16 cellular contexts compared by ENCODE assay signal in the genomic region with DNA sequence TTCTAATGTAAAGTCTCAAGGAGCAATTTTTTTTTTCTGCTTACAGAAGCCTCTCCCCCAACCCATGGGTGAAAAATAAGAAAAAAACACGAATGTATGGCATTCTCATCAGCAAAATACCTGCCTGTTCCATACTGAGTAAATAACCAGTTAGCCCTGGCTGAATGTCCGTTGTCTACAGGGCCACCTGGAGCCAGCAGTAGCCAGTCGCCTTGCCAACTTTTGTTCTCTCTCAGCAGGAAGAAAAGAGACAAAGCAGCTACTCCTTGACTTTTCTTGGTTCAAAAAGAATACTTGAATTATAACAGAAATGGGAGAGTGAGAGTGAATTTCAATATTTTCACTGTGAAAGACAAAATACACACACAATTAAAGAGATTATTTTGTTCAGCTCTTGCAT.
DNase-seq lines count a peak whose midpoint lies in the region; FAIRE-seq and TF ChIP-seq lines count a peak whose summit lies in the region.
"Had no signal": no experiment of that assay in that cellular context is flagged by ENCODE, and none has a peak within 500 bp of the region (broad histone marks: within the 10 kb centered on the region; RNA-seq: fewer than 3 reads in every experiment).

No MANE protein-coding gene starts in this region.

- H3K79me2 ChIP-seq in H9 (ENCODE audit: insufficient read depth, low read length) (no peaks in the 10 kb centered on the region), H1 (ENCODE audit: control insufficient read depth in 1 of 2, insufficient read depth in 2 of 2, low read length in 2 of 2) (no peaks in the 10 kb centered on the region)

- H3K27me3 Mint-ChIP-seq in H9 (ENCODE audit: low read depth) (no peaks in the 10 kb centered on the region), neural crest cell (ENCODE audit: low read depth) (peaks cover 6% of the 10 kb centered on the region)

- H3K27me3 ChIP-seq in H9 (ENCODE audit: insufficient read depth, low read length) (no peaks in the 10 kb centered on the region), H1 (replicated peaks in 1 of 4; ENCODE audit: control insufficient read depth in 3 of 4, extremely low read depth in 1 of 4, insufficient read depth in 3 of 4, low read length in 3 of 4) (no peaks in the 10 kb centered on the region)
- H3K27me3 ChIP-seq: SJSA1 had no signal

- no peak overlapping the region for H2BK12ac ChIP-seq in H9 (ENCODE audit: insufficient read length, low read depth, low read length)
- H2BK12ac ChIP-seq in H1 (ENCODE audit: low read depth, low read length) = no peak overlapping the region

- DNase-seq in H9 (peak; percentile 66), LNCaP clone FGC (ENCODE audit: low read depth) (peak; percentile 1), H1 (ENCODE audit: low read depth in 1 of 2, low spot score in 2 of 2) (peak in 1 of 2 experiments; percentile 29), neural crest cell (ENCODE audit: low read depth, low spot score) (no peak), dedifferentiated amniotic fluid mesenchymal stem cell (ENCODE audit: extremely low spot score) (no peak), C1 segment of cervical spinal cord (lab: John Stamatoyannopoulos, UW) (no peak)
- DNase-seq in stimulated activated CD4-positive, alpha-beta T cell treated with anti-CD3 and anti-CD28 coated beads, Interleukin-2, amount 100 ng/mL, for 48 hours = no peak
- DNase-seq: Calu3; CD4-positive, alpha-beta T cell; DMS53; IMR-90; NCI-H2081; NCI-H345; NCI-H526 treated with DMSO at 0.1 percent for 48 hours; T-helper 2 cell had no signal

- H3K18ac ChIP-seq in H9 (ENCODE audit: insufficient read length, low read depth, low read length) = no peak overlapping the region
- H3K18ac ChIP-seq in H1 (ENCODE audit: extremely low read depth, low read length) = no peak overlapping the region

- no peak overlapping the region for H2BK20ac ChIP-seq in H9 (ENCODE audit: low read depth, low read length, poor library complexity, severe bottlenecking)
- H2BK20ac ChIP-seq in H1 (ENCODE audit: low read length) = no peak overlapping the region

- H4K8ac ChIP-seq in H9 (replicated peaks; ENCODE audit: insufficient read length, low read depth, low read length) = no peak overlapping the region
- H4K8ac ChIP-seq in H1 (ENCODE audit: extremely low read depth, insufficient read depth, low read length) = no peak overlapping the region

- no peak overlapping the region for H3K4me3 ChIP-seq in LNCaP clone FGC (ENCODE audit: low read depth, low read length)
- H3K4me3 ChIP-seq in H1 (ENCODE audit: extremely low read depth in 1 of 4, insufficient read depth in 2 of 4, low read depth in 3 of 4, low read length in 4 of 4) = peak overlapping the region in 1 of 4 experiments; percentile 1; a peak in 1 of 8 replicates
- H3K4me3 ChIP-seq: SJSA1 had no signal

- TF ChIP-seq RAD21 in H1 (IDR thresholded peaks at IDR 0.05 in 1 of 2, conservative IDR thresholded peaks at IDR 0.05 in 1 of 2; ENCODE audit: low read depth in 2 of 2, low read length in 2 of 2) = no peak

- H3K9me3 Mint-ChIP-seq in H9 = no peaks in the 10 kb centered on the region
- H3K9me3 Mint-ChIP-seq in neural crest cell = no peaks in the 10 kb centered on the region
- H3K9me3 Mint-ChIP-seq: CD4-positive, alpha-beta T cell had no signal

- H4K91ac ChIP-seq in H9 (ENCODE audit: insufficient read length, low read depth, low read length) (no peak overlapping the region), H1 (replicated peaks; ENCODE audit: insufficient read length, low read length) (no peak overlapping the region)

- no peak overlapping the region for H3K23ac ChIP-seq in H9 (ENCODE audit: insufficient read length, low read depth, low read length)
- no peak overlapping the region for H3K23ac ChIP-seq in H1 (ENCODE audit: insufficient read length)

- H4K20me1 ChIP-seq in H9 (ENCODE audit: control insufficient read depth, insufficient read depth, insufficient read length) (no peaks in the 10 kb centered on the region), H1 (replicated peaks in 1 of 2; ENCODE audit: control insufficient read depth in 1 of 2, insufficient read depth in 2 of 2, low read length in 2 of 2) (no peaks in the 10 kb centered on the region)

- H3K4me2 ChIP-seq in H9 (ENCODE audit: insufficient read depth, insufficient read length, low read length) (no peak overlapping the region), H1 (ENCODE audit: insufficient read depth in 1 of 2, low read depth in 2 of 2, low read length in 2 of 2) (peak overlapping the region; percentile 17 to 40; a peak in 2 of 4 replicates)

- no peak overlapping the region for H3K56ac ChIP-seq in H9 (ENCODE audit: insufficient read length, low read depth, low read length)
- no peak overlapping the region for H3K56ac ChIP-seq in H1 (replicated peaks; ENCODE audit: insufficient read length, low read depth, low read length)

- H3K9me3 ChIP-seq in H9 (ENCODE audit: control insufficient read depth, low read depth, low read length) = no peaks in the 10 kb centered on the region
- no peaks in the 10 kb centered on the region for H3K9me3 ChIP-seq in H1 (ENCODE audit: insufficient read depth in 2 of 2, low read depth in 1 of 2, low read length in 1 of 2)
- H3K9me3 ChIP-seq: SJSA1 had no signal

- TF ChIP-seq CTCF in H9 (conservative IDR thresholded peaks at IDR 0.05) (no peak), LNCaP clone FGC (IDR thresholded peaks at IDR 0.05; ENCODE audit: control insufficient read depth, extremely low read depth, insufficient read depth) (no peak), H1 (IDR thresholded peaks at IDR 0.05; ENCODE audit: control extremely low read depth in 1 of 3, insufficient read depth in 1 of 3, low read depth in 1 of 3, low read length in 3 of 3) (no peak), neural crest cell (conservative IDR thresholded peaks at IDR 0.05) (no peak)

- H3K27ac Mint-ChIP-seq in H9 (peak overlapping the region; percentile 84 to 94 (median 89); a peak in 6 of 7 replicates), neural crest cell (ENCODE audit: unreplicated experiment) (peak overlapping the region; percentile 23)
- H3K27ac Mint-ChIP-seq: CD4-positive, alpha-beta T cell had no signal

- H4K5ac ChIP-seq in H9 (ENCODE audit: insufficient read length, low read depth, low read length) (no peak overlapping the region), H1 (ENCODE audit: insufficient read length, low read depth, low read length) (no peak overlapping the region)

- H2BK5ac ChIP-seq in H9 (ENCODE audit: insufficient read length, low read length) = no peak overlapping the region
- H2BK5ac ChIP-seq in H1 (ENCODE audit: low read depth, low read length) = peak overlapping the region; percentile 12; the same call in 1 of the 2 replicates

- POLR2A ChIA-PET in H1 (lab: Charles Lee; ENCODE audit: partially characterized antibody) = no interaction called here

- CTCF ChIA-PET in H1 (lab: Charles Lee; ENCODE audit: partially characterized antibody) = interaction anchor here (1.2 kb wide), 1 partner anchor 14 kb away, joined by 3 read pairs; no protein-coding TSS in a partner anchor

- H2AFZ ChIP-seq in H9 (ENCODE audit: low read length) = no peak overlapping the region
- no peak overlapping the region for H2AFZ ChIP-seq in H1 (ENCODE audit: low read length)

- H3K4me3 Mint-ChIP-seq in H9 = peak overlapping the region in 1 of 2 experiments; percentile 0; a peak in 1 of 5 replicates
- no peak overlapping the region for H3K4me3 Mint-ChIP-seq in neural crest cell
- H3K4me3 Mint-ChIP-seq: CD4-positive, alpha-beta T cell had no signal

- no peak overlapping the region for H2BK15ac ChIP-seq in H9 (ENCODE audit: low read depth, low read length)
- no peak overlapping the region for H2BK15ac ChIP-seq in H1 (ENCODE audit: low read length)

- no peaks in the 10 kb centered on the region for H3K36me3 ChIP-seq in H1 (ENCODE audit: control insufficient read depth in 2 of 4, insufficient read depth in 4 of 4, low read length in 3 of 4)
- H3K36me3 ChIP-seq: SJSA1 had no signal

- H3K36me3 Mint-ChIP-seq in H9 (ENCODE audit: insufficient read depth in 1 of 3, low read depth in 3 of 3) (no peaks in the 10 kb centered on the region), neural crest cell (ENCODE audit: low read depth) (no peaks in the 10 kb centered on the region)

- no peak overlapping the region for H3T11ph ChIP-seq in H9 (ENCODE audit: low read length)

- peaks cover 9% of the 10 kb centered on the region for H3K4me1 ChIP-seq in H9 (ENCODE audit: insufficient read depth, low read length)
- peaks cover 3 to 22% (median 13%) of the 10 kb centered on the region in 4 experiments; a peak in 4 of 7 replicates for H3K4me1 ChIP-seq in H1 (replicated peaks in 1 of 4; ENCODE audit: control insufficient read depth in 3 of 4, insufficient read depth in 4 of 4, low read length in 3 of 4)
- H3K4me1 ChIP-seq: SJSA1 had no signal

- H3K79me1 ChIP-seq in H9 (ENCODE audit: insufficient read depth, low read depth, low read length, poor library complexity, severe bottlenecking) (no peaks in the 10 kb centered on the region), H1 (ENCODE audit: low read depth, low read length) (no peaks in the 10 kb centered on the region)

- H3K27ac ChIP-seq in H9 (ENCODE audit: insufficient read length, low read depth, low read length) (no peak overlapping the region), H1 (ENCODE audit: low read depth, low read length) (no peak overlapping the region)
- H3K27ac ChIP-seq: SJSA1 had no signal

- H3K9ac ChIP-seq in H9 (ENCODE audit: extremely low read depth, insufficient read length, low read length) = no peak overlapping the region
- no peak overlapping the region for H3K9ac ChIP-seq in H1 (replicated peaks in 1 of 4; ENCODE audit: extremely low read depth in 1 of 4, low read depth in 3 of 4, low read length in 3 of 4)

- peak; percentile 60 for FAIRE-seq in H1 (lab: Jason Lieb, UNC)

- H3K23me2 ChIP-seq in H9 (ENCODE audit: insufficient read length, low read depth, low read length, poor library complexity, severe bottlenecking) (no peaks in the 10 kb centered on the region), H1 (ENCODE audit: low read depth, low read length) (no peaks in the 10 kb centered on the region)

- H3K14ac ChIP-seq in H9 (ENCODE audit: insufficient read depth, low read length) = no peak overlapping the region
- H3K14ac ChIP-seq in H1 (ENCODE audit: insufficient read length) = no peak overlapping the region

- no peak for TF ChIP-seq POLR2A in H1 (IDR thresholded peaks at IDR 0.05; ENCODE audit: control extremely low read depth in 1 of 2, low read depth in 2 of 2, low read length in 2 of 2)

- H3K4ac ChIP-seq in H9 (ENCODE audit: low read depth, low read length) (no peak overlapping the region), H1 (replicated peaks; ENCODE audit: insufficient read length, low read depth, low read length) (no peak overlapping the region)

- peak in 1 of 2 experiments; percentile 85; a peak in 1 of 3 replicates for TF ChIP-seq EP300 in H1 (IDR thresholded peaks at IDR 0.05; ENCODE audit: borderline replicate concordance in 1 of 2, low read depth in 2 of 2, low read length in 2 of 2)

- H2AK5ac ChIP-seq in H9 (ENCODE audit: insufficient read length, low read length) = no peak overlapping the region
- no peak overlapping the region for H2AK5ac ChIP-seq in H1 (ENCODE audit: low read depth, low read length)

- H3K4me1 Mint-ChIP-seq in H9 = peaks cover 62 to 64% of the 10 kb centered on the region in 2 experiments
- peaks cover 6% of the 10 kb centered on the region for H3K4me1 Mint-ChIP-seq in neural crest cell

- WGBS in H9 (ENCODE audit: extremely low coverage, insufficient read length, low lambda C conversion rate) = no CpG with 5 or more reads among the region's 3 CpGs
- 6% methylated on average over 3 of the region's 3 CpGs; no CpG with 5 or more reads in 1 of the 2 experiments for WGBS in H1 (ENCODE audit: extremely low coverage in 1 of 2, insufficient coverage in 1 of 2, insufficient read length in 1 of 2, insufficient replicate concordance in 2 of 2, low coverage in 1 of 2, low lambda C conversion rate in 2 of 2, missing lambda C conversion rate in 1 of 2), 2 experiments

- no peak overlapping the region for H2BK120ac ChIP-seq in H9 (ENCODE audit: low read depth, low read length, poor library complexity, severe bottlenecking)
- no peak overlapping the region for H2BK120ac ChIP-seq in H1 (replicated peaks; ENCODE audit: low read depth, low read length)

Comparison
In these comparisons a context has a peak if more than half of its experiments do, and no peak if none do; other contexts are left out.
1. DNase-seq: peak in H9 (single experiment) and LNCaP clone FGC (single experiment); none in neural crest cell (single experiment), stimulated activated CD4-positive, alpha-beta T cell treated with anti-CD3 and anti-CD28 coated beads, Interleukin-2, amount 100 ng/mL, for 48 hours (0 of 2), dedifferentiated amniotic fluid mesenchymal stem cell (single experiment) and C1 segment of cervical spinal cord (0 of 14).